Comparison of ENCODE assay signal across 8 cellular contexts in genomic region chr5:175728885-175729828, GRCh38.
DNase-seq lines count a peak whose midpoint lies in the region; ATAC-seq, FAIRE-seq and TF ChIP-seq lines count a peak whose summit lies in the region.

No MANE protein-coding gene starts in this region.

- H3K4me1 ChIP-seq in mesendoderm (ENCODE audit: control insufficient read depth, low read depth, low read length) (no peaks in the 10 kb centered on the region), Karpas-422 (ENCODE audit: low read length) (no peaks in the 10 kb centered on the region), PC-9 (replicated peaks; ENCODE audit: insufficient read depth) (no peaks in the 10 kb centered on the region)

- H3K18ac ChIP-seq in mesendoderm (ENCODE audit: low read length), result no peak overlapping the region

- H4K20me1 ChIP-seq in Karpas-422 (ENCODE audit: insufficient read depth, low read depth, low read length) (no peaks in the 10 kb centered on the region), PC-9 (ENCODE audit: insufficient read depth) (no peaks in the 10 kb centered on the region)

- no TSS peak for BruUV-seq in PC-9 (replicated peaks; lab: Mats Ljungman, UMichigan)

- H3K4me3 ChIP-seq in mesendoderm (ENCODE audit: low read length) (no peak overlapping the region), Karpas-422 (ENCODE audit: low read length) (no peak overlapping the region), PC-9 (no peak overlapping the region)

- no peaks in the 10 kb centered on the region for H3F3A ChIP-seq in PC-9 (ENCODE audit: insufficient read depth, low read depth)

- no peak overlapping the region for H3K9ac ChIP-seq in mesendoderm (ENCODE audit: low read length)
- H3K9ac ChIP-seq in Karpas-422 (ENCODE audit: low read length), result no peak overlapping the region

- no peak overlapping the region for H3K27ac ChIP-seq in mesendoderm (ENCODE audit: low read depth, low read length)
- H3K27ac ChIP-seq in Karpas-422 (ENCODE audit: low read length), result no peak overlapping the region
- H3K27ac ChIP-seq in PC-9, result no peak overlapping the region

- intact Hi-C loops in PC-9 (cut with micrococcal nuclease; ENCODE audit: unreplicated experiment), result loop anchor here (5.0 kb wide), 1 partner anchor 1383 kb away; no protein-coding TSS in a partner anchor

- H3K9me2 ChIP-seq in Karpas-422 (replicated peaks; ENCODE audit: insufficient read depth, low read length) (no peaks in the 10 kb centered on the region), PC-9 (ENCODE audit: insufficient read depth) (no peaks in the 10 kb centered on the region)

- WGBS in mesendoderm (ENCODE audit: extremely low coverage, insufficient coverage, low lambda C conversion rate), result no CpG with 5 or more reads among the region's 33 CpGs

- no peak overlapping the region for H4K8ac ChIP-seq in mesendoderm (ENCODE audit: low read depth, low read length)

- DNase-seq in GM12892 (ENCODE audit: insufficient read length), result no peak
- DNase-seq in dermis blood vessel endothelial cell, result peak; percentile 12
- DNase-seq in mesendoderm, result peak; percentile 63
- DNase-seq in Karpas-422, result no peak
- DNase-seq in erythroblast (lab: John Stamatoyannopoulos, UW), result no peak
- DNase-seq in PC-9, result no peak

- H3K79me1 ChIP-seq in mesendoderm (ENCODE audit: low read length), result no peaks in the 10 kb centered on the region

- no peak overlapping the region for H2AFZ ChIP-seq in Karpas-422 (ENCODE audit: low read length)
- H2AFZ ChIP-seq in PC-9, result no peak overlapping the region

- FAIRE-seq in GM12892 (lab: Jason Lieb, UNC), result peak; percentile 5

- H2BK120ac ChIP-seq in mesendoderm (ENCODE audit: low read depth, low read length), result no peak overlapping the region

- H3K4me2 ChIP-seq in mesendoderm (ENCODE audit: low read length) (peak overlapping the region; percentile 41), Karpas-422 (ENCODE audit: low read depth, low read length, poor library complexity, severe bottlenecking) (no peak overlapping the region), PC-9 (no peak overlapping the region)

- H3K27me3 ChIP-seq in mesendoderm (ENCODE audit: insufficient read depth, low read length, poor library complexity), result no peaks in the 10 kb centered on the region
- no peaks in the 10 kb centered on the region for H3K27me3 ChIP-seq in Karpas-422 (ENCODE audit: low read length)
- H3K27me3 ChIP-seq in PC-9 (ENCODE audit: insufficient read depth, low read depth), result 0 out of 2 replicates have a peak, but pooled peaks cover 3% of the 10 kb centered on the region

- POLR2A ChIA-PET in PC-9 (lab: Charles Lee; ENCODE audit: unreplicated experiment), result no interaction called here

- no peaks in the 10 kb centered on the region for H3K36me3 ChIP-seq in mesendoderm (ENCODE audit: control insufficient read depth, insufficient read depth, low read length)
- no peaks in the 10 kb centered on the region for H3K36me3 ChIP-seq in Karpas-422 (ENCODE audit: insufficient read depth, low read length)
- no peaks in the 10 kb centered on the region for H3K36me3 ChIP-seq in PC-9 (ENCODE audit: low read depth)

- H3K79me2 ChIP-seq in mesendoderm (ENCODE audit: control insufficient read depth, insufficient read depth, low read length) (no peaks in the 10 kb centered on the region), Karpas-422 (ENCODE audit: low read length) (no peaks in the 10 kb centered on the region), PC-9 (ENCODE audit: low read depth) (no peaks in the 10 kb centered on the region)

- H2AK5ac ChIP-seq in mesendoderm (ENCODE audit: low read length), result no peak overlapping the region

- H3K9me3 ChIP-seq in Karpas-422 (ENCODE audit: low read length) (no peaks in the 10 kb centered on the region), PC-9 (ENCODE audit: insufficient read depth, low read depth) (no peaks in the 10 kb centered on the region)

- CTCF ChIA-PET in PC-9 (lab: Charles Lee), result interaction anchor here (0.5 to 1.2 kb wide), 5 partner anchors 22 to 1303 kb away, joined by 3 to 5 read pairs (median 4); no protein-coding TSS in a partner anchor

- H4K5ac ChIP-seq in mesendoderm (ENCODE audit: low read length), result no peak overlapping the region

- H3K56ac ChIP-seq in mesendoderm (ENCODE audit: low read length), result peak overlapping the region; percentile 29

- no peak overlapping the region for H3K23ac ChIP-seq in mesendoderm (ENCODE audit: low read length)

- H3K4ac ChIP-seq in mesendoderm (ENCODE audit: low read depth, low read length), result no peak overlapping the region

- H2BK5ac ChIP-seq in mesendoderm (ENCODE audit: low read length), result no peak overlapping the region

- TF ChIP-seq POLR2A in GM12892 (IDR thresholded peaks at IDR 0.05; ENCODE audit: low read depth, low read length), result no peak
- no peak for TF ChIP-seq POLR2A in erythroblast (IDR thresholded peaks at IDR 0.05; ENCODE audit: low read length)

- H2BK15ac ChIP-seq in mesendoderm (replicated peaks; ENCODE audit: low read depth), result no peak overlapping the region

- no peak for TF ChIP-seq CTCF in PC-9 (conservative IDR thresholded peaks at IDR 0.05)

- ATAC-seq in HG03342 (IDR thresholded peaks at IDR 0.05; ENCODE audit: unreplicated experiment) (peak; percentile 9), GM21528 (IDR thresholded peaks at IDR 0.05; ENCODE audit: low FRiP score, unreplicated experiment) (no peak)

Comparison
In these comparisons a context has a peak if more than half of its experiments do, and no peak if none do; other contexts are left out.
1. DNase-seq: peak in dermis blood vessel endothelial cell (single experiment) and mesendoderm (single experiment); none in GM12892 (single experiment), Karpas-422 (single experiment), erythroblast (0 of 2) and PC-9 (0 of 2).